In genomic region chr1:111399792-111400610, GRCh38 we compare ENCODE assay signal across 1 cellular context.
TF ChIP-seq lines count a peak whose summit lies in the region.

No MANE protein-coding gene starts in this region.

TF ChIP-seq in HepG2, 621 proteins besides CTCF, POLR2A, EP300 and RAD21 (continued from another document):
- TF ChIP-seq CEBPG (CRISPR knock-in tag; IDR thresholded peaks at IDR 0.05): 0 out of 2 replicates have a peak, but pooled peaks have one; percentile 49
- peak; percentile 72 for TF ChIP-seq STAG1 (CRISPR knock-in tag; IDR thresholded peaks at IDR 0.05)
- TF ChIP-seq SMC3 (IDR thresholded peaks at IDR 0.05; ENCODE audit: low read length): peak; percentile 54
- 0 out of 2 replicates have a peak, but pooled peaks have one; percentile 15 for TF ChIP-seq GATAD2A (CRISPR knock-in tag; IDR thresholded peaks at IDR 0.05)
- 0 out of 2 replicates have a peak, but pooled peaks have one; percentile 11 for TF ChIP-seq KAT8 (CRISPR knock-in tag; IDR thresholded peaks at IDR 0.05)
- no peak for TF ChIP-seq ETS1 (CRISPR knock-in tag; IDR thresholded peaks at IDR 0.05)
- TF ChIP-seq ZNF800 (CRISPR knock-in tag; IDR thresholded peaks at IDR 0.05): no peak
